26 cellular contexts compared by ENCODE assay signal in genomic region chr4:1739358-1739757, GRCh38. TPM values are rescaled to one million over a fixed set of nuclear protein-coding genes. Genes with fewer than 3 reads are reported as not detected.
"Had no signal": no experiment of that assay in that cellular context is flagged by ENCODE, and none has a peak within 500 bp of the region (broad histone marks: within the 10 kb centered on the region; RNA-seq: fewer than 3 reads in every experiment).

No MANE protein-coding gene starts in this region.

- H3K27me3 ChIP-seq: esophagus squamous epithelium, heart right ventricle, left lung, neural progenitor cell, ovary, spleen, tibial nerve, upper lobe of left lung had no signal

- FAIRE-seq: endometrium, islet of Langerhans, urothelium cell line had no signal

- H3K4me1 ChIP-seq: esophagus squamous epithelium, left lung, neural progenitor cell, psoas muscle, spleen, tibial nerve, upper lobe of left lung had no signal

- H3K27ac ChIP-seq: coronary artery, esophagus squamous epithelium, heart right ventricle, left lung, neural progenitor cell, ovary, psoas muscle, skin epidermis, spleen, thoracic aorta, tibial nerve, upper lobe of left lung had no signal

- DNase-seq: effector memory CD8-positive, alpha-beta T cell; esophagus squamous epithelium; foreskin melanocyte; glutamatergic neuron; heart right ventricle; hippocampal formation; left cardiac atrium; left lung; mesenchymal stem cell; naive thymus-derived CD4-positive, alpha-beta T cell; occipital lobe; ovary; posterior cingulate gyrus; psoas muscle; right cardiac atrium; spleen; stimulated activated CD4-positive, alpha-beta T cell treated with anti-CD3 and anti-CD28 coated beads, Interleukin-4, amount 100 ng/mL, for 4 hours had no signal

- H3K9me3 ChIP-seq: ovary had no signal

- H3K4me2 ChIP-seq: neural progenitor cell had no signal

- H3K9ac ChIP-seq: neural progenitor cell had no signal

- ATAC-seq: effector memory CD8-positive, alpha-beta T cell; left cardiac atrium; left lung; psoas muscle; right cardiac atrium had no signal

- H3K36me3 ChIP-seq: neural progenitor cell, ovary had no signal

- H3K4me3 ChIP-seq: coronary artery, esophagus squamous epithelium, heart right ventricle, left lung, neural progenitor cell, ovary, psoas muscle, skin epidermis, spleen, thoracic aorta, tibial nerve, upper lobe of left lung had no signal

- H2AFZ ChIP-seq: neural progenitor cell had no signal

RNA-seq across cellular contexts. Expression of gene FGFR3, which starts 53.7 kb away (rescaled TPM):
- polyA plus RNA-seq: naive thymus-derived CD4-positive, alpha-beta T cell had no signal
